8 cellular contexts compared by ENCODE assay signal in the genomic region with DNA sequence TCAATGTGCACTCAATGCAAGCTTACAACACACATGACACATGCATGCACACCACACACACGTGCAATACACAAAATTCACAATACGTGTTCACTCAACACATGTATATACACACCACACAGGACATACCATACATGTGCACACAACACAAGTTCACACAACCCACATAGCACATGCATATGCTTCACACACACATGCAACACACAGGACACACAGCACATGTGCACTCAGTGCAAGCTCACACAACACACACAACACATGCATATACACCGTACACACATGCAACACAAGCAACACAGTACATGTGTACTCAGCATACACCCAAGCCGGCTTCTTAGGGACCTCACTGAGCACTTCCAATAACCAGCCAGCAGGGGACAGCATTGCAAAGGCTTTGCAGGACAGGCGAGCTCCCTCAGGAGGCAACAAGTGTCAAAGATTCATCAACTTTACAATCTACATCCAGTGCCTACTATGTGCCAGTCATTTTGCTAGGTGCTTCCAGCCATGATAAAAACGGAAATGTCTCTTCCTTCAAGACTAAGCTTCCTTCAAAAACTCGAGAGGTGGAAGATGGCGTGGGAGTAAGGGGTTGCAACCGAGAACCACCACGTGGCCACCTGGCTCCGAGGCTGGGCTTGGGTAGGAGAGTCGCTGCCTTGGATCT.
DNase-seq lines count a peak whose midpoint lies in the region; ATAC-seq, FAIRE-seq and TF ChIP-seq lines count a peak whose summit lies in the region.

No MANE protein-coding gene starts in this region.

- H3K9me3 ChIP-seq in A673 (ENCODE audit: low read depth, low read length, poor library complexity, severe bottlenecking) = no peaks in the 10 kb centered on the region

- H3K4me3 ChIP-seq in A673 (ENCODE audit: low read depth, low read length, poor library complexity, severe bottlenecking) = no peak overlapping the region

- ATAC-seq in HG03066 (IDR thresholded peaks at IDR 0.05; ENCODE audit: low read depth, unreplicated experiment) (peak; percentile 71), memory B cell (ENCODE audit: low read depth) (peak; percentile 54)

- peaks cover 5% of the 10 kb centered on the region for H3K4me1 Mint-ChIP-seq in activated CD4-positive, alpha-beta memory T cell treated with anti-CD3 and anti-CD28 coated beads for 36 hours (ENCODE audit: low read depth)
- peaks cover 3% of the 10 kb centered on the region for H3K4me1 Mint-ChIP-seq in memory B cell

- CTCF ChIA-PET in A673 (lab: Charles Lee) = interaction anchor here (0.5 to 1.5 kb wide), 10 partner anchors 28 to 593 kb away, joined by 3 to 14 read pairs (median 5); a partner anchor contains a TSS
- CTCF ChIA-PET in activated CD4-positive, alpha-beta memory T cell treated with anti-CD3 and anti-CD28 coated beads for 36 hours (lab: Charles Lee) = interaction anchor here (0.6 to 2.7 kb wide), 40 partner anchors 9 to 593 kb away, joined by 3 to 23 read pairs (median 3); no protein-coding TSS in a partner anchor

- peak; percentile 90 for DNase-seq in A673 (ENCODE audit: low spot score)
- peak; percentile 66 for DNase-seq in GM18507 (ENCODE audit: extremely low spot score, insufficient read length, low read depth)
- DNase-seq in NCI-H82 (lab: John Stamatoyannopoulos, UW) = peak; percentile 79
- DNase-seq in activated CD4-positive, alpha-beta memory T cell treated with anti-CD3 and anti-CD28 coated beads for 36 hours = peak; percentile 83
- DNase-seq in effector CD8-positive, alpha-beta T cell (lab: John Stamatoyannopoulos, UW) = peak; percentile 47
- peak; percentile 35 to 46 for DNase-seq in memory B cell (ENCODE audit: low spot score in 2 of 2)
- DNase-seq in stimulated activated CD8-positive, alpha-beta memory T cell treated with anti-CD3 and anti-CD28 coated beads, Interleukin-15, amount 100 ng/mL, for 4 hours (ENCODE audit: low read depth in 2 of 2) = peak; percentile 21 to 50

- no peak overlapping the region for H3K4me3 Mint-ChIP-seq in activated CD4-positive, alpha-beta memory T cell treated with anti-CD3 and anti-CD28 coated beads for 36 hours
- no peak overlapping the region for H3K4me3 Mint-ChIP-seq in memory B cell

- H3K27me3 ChIP-seq in A673 (replicated peaks; ENCODE audit: insufficient read depth, low read depth, low read length, poor library complexity) = no peaks in the 10 kb centered on the region

- no peaks in the 10 kb centered on the region for H3K36me3 ChIP-seq in A673 (ENCODE audit: insufficient read depth, low read length, poor library complexity, severe bottlenecking)

- BruUV-seq in A673 (replicated peaks; lab: Mats Ljungman, UMichigan) = no TSS peak

- no peak overlapping the region for H3K27ac ChIP-seq in A673 (ENCODE audit: low read depth, low read length, poor library complexity, severe bottlenecking)

- FAIRE-seq in GM18507 (lab: Jason Lieb, UNC) = peak; percentile 85

- intact Hi-C loops in A673 (cut with micrococcal nuclease; ENCODE audit: unreplicated experiment) = loop anchor here (1.0 to 10.0 kb wide), 4 partner anchors 243 to 597 kb away; no protein-coding TSS in a partner anchor
- intact Hi-C loops in activated CD4-positive, alpha-beta memory T cell treated with anti-CD3 and anti-CD28 coated beads for 36 hours (cut with micrococcal nuclease) = loop anchor here (1.0 kb wide), 2 partner anchors 29 to 243 kb away; no protein-coding TSS in a partner anchor

- H3K27me3 Mint-ChIP-seq in activated CD4-positive, alpha-beta memory T cell treated with anti-CD3 and anti-CD28 coated beads for 36 hours = peaks cover 53% of the 10 kb centered on the region
- peaks cover 14% of the 10 kb centered on the region for H3K27me3 Mint-ChIP-seq in memory B cell

- H3K9me3 Mint-ChIP-seq in activated CD4-positive, alpha-beta memory T cell treated with anti-CD3 and anti-CD28 coated beads for 36 hours = no peaks in the 10 kb centered on the region
- H3K9me3 Mint-ChIP-seq in memory B cell = no peaks in the 10 kb centered on the region

- POLR2A ChIA-PET in A673 (lab: Charles Lee; ENCODE audit: low non-redundant PET) = no interaction called here
- POLR2A ChIA-PET in activated CD4-positive, alpha-beta memory T cell treated with anti-CD3 and anti-CD28 coated beads for 36 hours (lab: Charles Lee) = no interaction called here

- H3K36me3 Mint-ChIP-seq in activated CD4-positive, alpha-beta memory T cell treated with anti-CD3 and anti-CD28 coated beads for 36 hours = no peaks in the 10 kb centered on the region
- H3K36me3 Mint-ChIP-seq in memory B cell = no peaks in the 10 kb centered on the region

- peak; percentile 99 for TF ChIP-seq CTCF in A673 (conservative IDR thresholded peaks at IDR 0.05; ENCODE audit: low read depth, low read length)

- H3K27ac Mint-ChIP-seq in activated CD4-positive, alpha-beta memory T cell treated with anti-CD3 and anti-CD28 coated beads for 36 hours = no peak overlapping the region
- H3K27ac Mint-ChIP-seq in memory B cell = no peak overlapping the region

- peaks cover 23% of the 10 kb centered on the region for H3K4me1 ChIP-seq in A673 (ENCODE audit: insufficient read depth, low read length, poor library complexity, severe bottlenecking)

Comparison
In these comparisons a context has a peak if more than half of its experiments do, and no peak if none do; other contexts are left out.
1. DNase-seq: peak in every context shown above with its lines; median percentile 90 in A673; 83 in activated CD4-positive, alpha-beta memory T cell treated with anti-CD3 and anti-CD28 coated beads for 36 hours; 79 in NCI-H82; 66 in GM18507; 47 in effector CD8-positive, alpha-beta T cell; 40 in memory B cell; 36 in stimulated activated CD8-positive, alpha-beta memory T cell treated with anti-CD3 and anti-CD28 coated beads, Interleukin-15, amount 100 ng/mL, for 4 hours.